In genomic region chr1:231918239-231919015, GRCh38 we compare ENCODE assay signal across 9 cellular contexts.
DNase-seq lines count a peak whose midpoint lies in the region; ATAC-seq, FAIRE-seq and TF ChIP-seq lines count a peak whose summit lies in the region.
"Had no signal": no experiment of that assay in that cellular context is flagged by ENCODE, and none has a peak within 500 bp of the region (broad histone marks: within the 10 kb centered on the region; RNA-seq: fewer than 3 reads in every experiment).

No MANE protein-coding gene starts in this region.

- no peaks in the 10 kb centered on the region for H3K27me3 ChIP-seq in SK-N-SH (ENCODE audit: insufficient read depth)

- no peaks in the 10 kb centered on the region for H3K9me3 ChIP-seq in SK-N-SH

- H3K36me3 ChIP-seq in SK-N-SH (replicated peaks in 1 of 2; ENCODE audit: control insufficient read depth in 1 of 2, insufficient read depth in 2 of 2, low read length in 1 of 2) = no peaks in the 10 kb centered on the region

- H3K4me2 ChIP-seq in SK-N-SH = no peak overlapping the region

- no peak overlapping the region for H2AFZ ChIP-seq in SK-N-SH (ENCODE audit: low read depth)

- H3K9ac ChIP-seq in SK-N-SH = no peak overlapping the region

- no peaks in the 10 kb centered on the region for H3F3A ChIP-seq in SK-N-SH (replicated peaks; ENCODE audit: insufficient read depth)

- CTCF ChIA-PET in SK-N-SH (lab: Yijun Ruan, JAX) = interaction anchor here (0.9 to 3.0 kb wide), 3 partner anchors 19 to 52 kb away, joined by 3 to 10 read pairs (median 3); no protein-coding TSS in a partner anchor

- TF ChIP-seq RAD21 in SK-N-SH (IDR thresholded peaks at IDR 0.05; ENCODE audit: low read length) = no peak

- H3K4me1 ChIP-seq in SK-N-SH (ENCODE audit: control insufficient read depth in 1 of 2, insufficient read depth in 2 of 2, low read depth in 1 of 2, low read length in 1 of 2) = peaks cover 0 to 18% of the 10 kb centered on the region in 2 experiments; a peak in 2 of 4 replicates

- no peaks in the 10 kb centered on the region for H3K9me2 ChIP-seq in SK-N-SH

- DNase-seq in SK-N-SH (no peak), RPMI7951 (ENCODE audit: low read depth) (peak; percentile 51), frontal cortex (ENCODE audit: low spot score in 2 of 2) (no peak), AML-193 (lab: John Stamatoyannopoulos, UW) (no peak), NCI-H510A (lab: John Stamatoyannopoulos, UW) (no peak)
- peak; percentile 45 for DNase-seq in central memory CD4-positive, alpha-beta T cell
- DNase-seq in stimulated activated CD4-positive, alpha-beta T cell treated with anti-CD3 and anti-CD28 coated beads, Interleukin-2, amount 100 ng/mL, for 24 hours = peak; percentile 21 to 28

- POLR2A ChIA-PET in SK-N-SH (lab: Yijun Ruan, JAX) = no interaction called here

- TF ChIP-seq EP300 in SK-N-SH (IDR thresholded peaks at IDR 0.05; ENCODE audit: borderline replicate concordance in 1 of 2, low read depth in 1 of 2, low read length in 1 of 2) = no peak

- H3K27ac ChIP-seq in SK-N-SH (ENCODE audit: low read depth in 2 of 2, low read length in 1 of 2) = peak overlapping the region in 1 of 2 experiments; percentile 91; a peak in 1 of 4 replicates
- H3K27ac ChIP-seq: 22Rv1 had no signal

- peak; percentile 44 for ATAC-seq in SK-N-SH treated with all-trans-retinoic acid at 6 μM for 48 hours

- H4K20me1 ChIP-seq in SK-N-SH (ENCODE audit: insufficient read depth) = no peaks in the 10 kb centered on the region

- 81% methylated on average over 6 of the region's 6 CpGs for WGBS in SK-N-SH (ENCODE audit: low lambda C conversion rate)

- TF ChIP-seq CTCF in SK-N-SH (IDR thresholded peaks at IDR 0.05) = no peak

- H3K4me3 ChIP-seq in SK-N-SH (ENCODE audit: low read depth in 2 of 2, low read length in 1 of 2) = no peak overlapping the region

- FAIRE-seq in frontal cortex (lab: Jason Lieb, UNC) = no peak

- no peaks in the 10 kb centered on the region for H3K79me2 ChIP-seq in SK-N-SH (ENCODE audit: insufficient read depth)

TF ChIP-seq in SK-N-SH treated with all-trans-retinoic acid at 6 μM for 48 hours, 23 proteins besides CTCF, POLR2A, EP300 and RAD21:
- TF ChIP-seq TOX (CRISPR knock-in tag; IDR thresholded peaks at IDR 0.05; ENCODE audit: borderline replicate concordance) (no peak), ZNF565 (CRISPR knock-in tag; conservative IDR thresholded peaks at IDR 0.05; ENCODE audit: low read depth) (no peak), ISL1 (CRISPR knock-in tag; IDR thresholded peaks at IDR 0.05) (no peak), CSDC2 (CRISPR knock-in tag; IDR thresholded peaks at IDR 0.05) (no peak)

TF ChIP-seq in SK-N-SH, 30 proteins besides CTCF, POLR2A, EP300 and RAD21:
- no peak for TF ChIP-seq POLR2AphosphoS5 (IDR thresholded peaks at IDR 0.05; ENCODE audit: low read depth, low read length)
- no peak for TF ChIP-seq USF2 (IDR thresholded peaks at IDR 0.05; ENCODE audit: borderline replicate concordance, low read depth, low read length)
- no peak for TF ChIP-seq YY1 (IDR thresholded peaks at IDR 0.05; ENCODE audit: low read depth)
- no peak for TF ChIP-seq IRF3 (IDR thresholded peaks at IDR 0.05; ENCODE audit: low read depth, low read length)
- no peak for TF ChIP-seq REST (IDR thresholded peaks at IDR 0.05; ENCODE audit: low read depth, low read length)
- TF ChIP-seq TAF1 (IDR thresholded peaks at IDR 0.05; ENCODE audit: borderline replicate concordance, low read depth, low read length) = no peak
- TF ChIP-seq MEF2A (IDR thresholded peaks at IDR 0.05; ENCODE audit: borderline replicate concordance, low read depth) = no peak
- no peak for TF ChIP-seq JUND (IDR thresholded peaks at IDR 0.05)

Comparison
In these comparisons a context has a peak if more than half of its experiments do, and no peak if none do; other contexts are left out.
1. DNase-seq: peak in RPMI7951 (single experiment), central memory CD4-positive, alpha-beta T cell (single experiment) and stimulated activated CD4-positive, alpha-beta T cell treated with anti-CD3 and anti-CD28 coated beads, Interleukin-2, amount 100 ng/mL, for 24 hours (2 of 2); none in SK-N-SH (single experiment), frontal cortex (0 of 2), AML-193 (0 of 2) and NCI-H510A (single experiment).